10 cellular contexts compared by ENCODE assay signal in genomic region chr7:17159500-17160037, GRCh38.
A peak's percentile ranks its signal among the peaks of the same experiment; 100 is the strongest.
DNase-seq lines count a peak whose midpoint lies in the region; ATAC-seq, FAIRE-seq and TF ChIP-seq lines count a peak whose summit lies in the region.
"Had no signal": no experiment of that assay in that cellular context is flagged by ENCODE, and none has a peak within 500 bp of the region (broad histone marks: within the 10 kb centered on the region; RNA-seq: fewer than 3 reads in every experiment).

No MANE protein-coding gene starts in this region.

- no peaks in the 10 kb centered on the region for H3K79me1 ChIP-seq in mesendoderm (ENCODE audit: low read length)

- peaks cover 2% of the 10 kb centered on the region for H3K36me3 Mint-ChIP-seq in chondrocyte (ENCODE audit: low read depth)
- H3K36me3 Mint-ChIP-seq: CD14-positive monocyte had no signal

- ATAC-seq in GM19043 (IDR thresholded peaks at IDR 0.05; ENCODE audit: low read depth, unreplicated experiment) = peak; percentile 84
- peak; percentile 85 for ATAC-seq in HG02759 (IDR thresholded peaks at IDR 0.05; ENCODE audit: unreplicated experiment)
- peak; percentile 80 for ATAC-seq in HG03521 (IDR thresholded peaks at IDR 0.05; ENCODE audit: unreplicated experiment)
- no peak for ATAC-seq in left lobe of liver

- intact Hi-C loops in prostate gland (cut with DNase I) = no loop called here

- no peak overlapping the region for H2BK120ac ChIP-seq in mesendoderm (ENCODE audit: low read depth, low read length)

- no peak overlapping the region for H2BK5ac ChIP-seq in mesendoderm (ENCODE audit: low read length)

- no peaks in the 10 kb centered on the region for H3K27me3 ChIP-seq in mesendoderm (ENCODE audit: insufficient read depth, low read length, poor library complexity)
- no peaks in the 10 kb centered on the region for H3K27me3 ChIP-seq in prostate gland (replicated peaks; ENCODE audit: insufficient read depth)

- H3K9me3 Mint-ChIP-seq in chondrocyte (ENCODE audit: low read depth) = peaks cover 9% of the 10 kb centered on the region

- no peak overlapping the region for H3K23ac ChIP-seq in mesendoderm (ENCODE audit: low read length)

- no peaks in the 10 kb centered on the region for H3K36me3 ChIP-seq in mesendoderm (ENCODE audit: control insufficient read depth, insufficient read depth, low read length)
- no peaks in the 10 kb centered on the region for H3K36me3 ChIP-seq in prostate gland

- H3K4ac ChIP-seq in mesendoderm (ENCODE audit: low read depth, low read length) = no peak overlapping the region

- no peak overlapping the region for H4K5ac ChIP-seq in mesendoderm (ENCODE audit: low read length)

- no peaks in the 10 kb centered on the region for H3K4me1 Mint-ChIP-seq in chondrocyte (ENCODE audit: low read depth)
- H3K4me1 Mint-ChIP-seq: CD14-positive monocyte had no signal

- H3K9ac ChIP-seq in mesendoderm (ENCODE audit: low read length) = no peak overlapping the region

- H3K4me2 ChIP-seq in mesendoderm (ENCODE audit: low read length) = no peak overlapping the region

- H3K4me1 ChIP-seq in mesendoderm (ENCODE audit: control insufficient read depth, low read depth, low read length) (no peaks in the 10 kb centered on the region), prostate gland (replicated peaks) (no peaks in the 10 kb centered on the region)

- H3K4me3 Mint-ChIP-seq in chondrocyte (ENCODE audit: unreplicated experiment) = no peak overlapping the region
- H3K4me3 Mint-ChIP-seq: CD14-positive monocyte had no signal

- FAIRE-seq in GM12891 (lab: Jason Lieb, UNC) = peak; percentile 50

- H3K27me3 Mint-ChIP-seq in chondrocyte (ENCODE audit: low read depth) = no peaks in the 10 kb centered on the region

- TF ChIP-seq CTCF in chondrocyte (IDR thresholded peaks at IDR 0.05) (no peak), prostate gland (IDR thresholded peaks at IDR 0.05) (no peak)

- no CpG with 5 or more reads among the region's 2 CpGs for WGBS in mesendoderm (ENCODE audit: extremely low coverage, insufficient coverage, low lambda C conversion rate)
- 92% methylated on average over 2 of the region's 2 CpGs for WGBS in prostate gland

- H2AK5ac ChIP-seq in mesendoderm (ENCODE audit: low read length) = no peak overlapping the region

- H3K4me3 ChIP-seq in mesendoderm (ENCODE audit: low read length) (no peak overlapping the region), prostate gland (no peak overlapping the region)

- H3K27ac ChIP-seq in mesendoderm (ENCODE audit: low read depth, low read length) = no peak overlapping the region
- no peak overlapping the region for H3K27ac ChIP-seq in prostate gland

- no peak overlapping the region for H3K27ac Mint-ChIP-seq in chondrocyte (ENCODE audit: unreplicated experiment)

- no peak overlapping the region for H3K18ac ChIP-seq in mesendoderm (ENCODE audit: low read length)

- no peak for DNase-seq in GM12891 (ENCODE audit: insufficient read length, low spot score)
- no peak for DNase-seq in mesendoderm
- no peak for DNase-seq in chondrocyte (ENCODE audit: low spot score)
- DNase-seq in prostate gland (ENCODE audit: low spot score) = no peak
- DNase-seq in left lobe of liver (ENCODE audit: low spot score) = no peak
- DNase-seq: aorta had no signal

- no peaks in the 10 kb centered on the region for H3K9me3 ChIP-seq in prostate gland

- H3K56ac ChIP-seq in mesendoderm (ENCODE audit: low read length) = no peak overlapping the region

- no peak overlapping the region for H4K8ac ChIP-seq in mesendoderm (ENCODE audit: low read depth, low read length)

- TF ChIP-seq POLR2A in GM12891 (IDR thresholded peaks at IDR 0.05; ENCODE audit: low read depth, low read length) (no peak), prostate gland (IDR thresholded peaks at IDR 0.05) (no peak)

- no peak overlapping the region for H2BK15ac ChIP-seq in mesendoderm (replicated peaks; ENCODE audit: low read depth)

- H3K79me2 ChIP-seq in mesendoderm (ENCODE audit: control insufficient read depth, insufficient read depth, low read length) = no peaks in the 10 kb centered on the region

TF ChIP-seq in GM12891, 5 proteins besides CTCF, POLR2A, EP300 and RAD21:
- no peak for TF ChIP-seq PAX5 (IDR thresholded peaks at IDR 0.05; ENCODE audit: insufficient read depth, low read length, severe bottlenecking)
- no peak for TF ChIP-seq TAF1 (IDR thresholded peaks at IDR 0.05; ENCODE audit: low read depth, low read length)
- peak; percentile 81; the same call in 1 of the 2 replicates for TF ChIP-seq POU2F2 (IDR thresholded peaks at IDR 0.05; ENCODE audit: low read depth, low read length)
- TF ChIP-seq SPI1 (IDR thresholded peaks at IDR 0.05; ENCODE audit: low read depth, low read length) = peak; percentile 82
- TF ChIP-seq POLR2AphosphoS5 (IDR thresholded peaks at IDR 0.05; ENCODE audit: low read depth, low read length) = no peak
